ENCODE assay signal across 8 cellular contexts in the genomic region with DNA sequence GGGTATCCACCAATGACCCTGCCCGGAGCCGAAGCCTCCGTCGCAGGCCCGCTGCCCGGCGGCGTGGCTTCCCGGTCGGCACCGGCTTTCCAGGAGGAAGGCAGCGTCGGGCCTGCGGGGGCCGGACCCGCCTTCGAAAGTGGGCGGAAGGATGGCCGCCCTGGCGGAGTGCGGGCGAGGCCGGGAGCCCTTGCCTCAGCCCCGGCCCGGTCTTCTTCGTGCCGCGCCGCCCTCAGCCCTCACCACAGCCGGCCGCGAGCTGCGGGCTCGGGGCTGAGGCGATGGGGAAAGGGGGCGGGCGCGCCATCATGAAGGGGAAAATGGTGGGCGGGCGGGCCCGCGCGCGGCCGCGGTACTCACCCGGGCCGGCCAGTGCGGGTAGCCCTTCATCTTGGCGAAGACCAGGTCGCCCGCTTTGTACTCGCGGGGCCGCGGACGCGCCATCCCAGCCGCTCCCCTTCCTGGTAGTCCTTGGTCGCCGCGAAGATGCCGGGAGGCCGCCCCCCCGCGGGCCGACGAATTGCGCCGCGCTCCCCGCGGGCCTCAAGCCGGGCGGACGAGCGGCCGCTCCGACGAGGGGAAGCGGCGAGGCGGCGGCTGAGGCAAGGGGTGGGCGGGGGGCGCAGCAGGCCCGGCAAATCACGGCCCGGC. TPM values are rescaled to one million over a fixed set of nuclear protein-coding genes. Genes with fewer than 3 reads are reported as not detected.
DNase-seq lines count a peak whose midpoint lies in the region; ATAC-seq and TF ChIP-seq lines count a peak whose summit lies in the region.

No MANE protein-coding gene starts in this region.

- ATAC-seq in activated CD8-positive, alpha-beta memory T cell treated with anti-CD3 and anti-CD28 coated beads, Interleukin-2, amount 10 ng/mL, durations not matched to agents 7 days and 5 days, result peak; percentile 45
- ATAC-seq in HG03095 (IDR thresholded peaks at IDR 0.05; ENCODE audit: unreplicated experiment), result peak; percentile 30

- intact Hi-C loops in activated T-helper 2 cell treated with anti-CD3 and anti-CD28 coated beads, Interferon-gamma antibody, Interleukin-2, Interleukin-4, amounts not matched to agents 10 μg/mL and 5 μg/mL and 100 μg/mL, durations not matched to agents 14 hours and 24 hours and 36 hours (cut with micrococcal nuclease), result loop anchor here (5.0 kb wide), 1 partner anchor 140 kb away; the partner anchor contains the start of gene BTBD1

- H3K4me3 Mint-ChIP-seq in activated CD8-positive, alpha-beta memory T cell treated with anti-CD3 and anti-CD28 coated beads, Interleukin-2, amount 10 ng/mL, durations not matched to agents 7 days and 5 days, result no peak overlapping the region
- peak overlapping the region; percentile 24 for H3K4me3 Mint-ChIP-seq in type B pancreatic cell
- H3K4me3 Mint-ChIP-seq in activated T-helper 2 cell treated with anti-CD3 and anti-CD28 coated beads, Interferon-gamma antibody, Interleukin-2, Interleukin-4, amounts not matched to agents 10 μg/mL and 5 μg/mL and 100 μg/mL, durations not matched to agents 14 hours and 24 hours and 36 hours (ENCODE audit: low read depth), result no peak overlapping the region

- no peaks in the 10 kb centered on the region for H3K36me3 ChIP-seq in esophagus (ENCODE audit: control insufficient read depth in 2 of 2, insufficient read depth in 2 of 2, low read length in 1 of 2)

- CTCF ChIA-PET in activated CD8-positive, alpha-beta memory T cell treated with anti-CD3 and anti-CD28 coated beads, Interleukin-2, amount 10 ng/mL, durations not matched to agents 7 days and 5 days (lab: Charles Lee), result interaction anchor here (0.8 to 2.8 kb wide), 4 partner anchors 43 to 666 kb away, joined by 3 to 12 read pairs (median 4); partner anchors contain the start of genes C15orf40 and TM6SF1

- no peaks in the 10 kb centered on the region for H3K27me3 ChIP-seq in esophagus (ENCODE audit: control insufficient read depth in 1 of 2, insufficient read depth in 2 of 2, low read length in 2 of 2)
- peaks cover 33% of the 10 kb centered on the region for H3K27me3 ChIP-seq in mononuclear cell (ENCODE audit: insufficient read depth, low read length)

- H3K27ac ChIP-seq in esophagus (ENCODE audit: low read depth in 2 of 2, low read length in 1 of 2), result peak overlapping the region; percentile 60 to 72

- WGBS in esophagus, 2 donors, result 1% methylated on average over 47 to 89 of the region's 89 CpGs

- H3K9me3 Mint-ChIP-seq in activated CD8-positive, alpha-beta memory T cell treated with anti-CD3 and anti-CD28 coated beads, Interleukin-2, amount 10 ng/mL, durations not matched to agents 7 days and 5 days (ENCODE audit: low read depth), result no peaks in the 10 kb centered on the region
- H3K9me3 Mint-ChIP-seq in type B pancreatic cell, result no peaks in the 10 kb centered on the region
- no peaks in the 10 kb centered on the region for H3K9me3 Mint-ChIP-seq in activated T-helper 2 cell treated with anti-CD3 and anti-CD28 coated beads, Interferon-gamma antibody, Interleukin-2, Interleukin-4, amounts not matched to agents 10 μg/mL and 5 μg/mL and 100 μg/mL, durations not matched to agents 14 hours and 24 hours and 36 hours

- H3K4me3 ChIP-seq in esophagus (ENCODE audit: low read depth in 1 of 2, low read length in 2 of 2) (peak overlapping the region; percentile 67 to 68), mononuclear cell (ENCODE audit: low read length) (peak overlapping the region; percentile 51)

- peaks cover 3% of the 10 kb centered on the region for H3K36me3 Mint-ChIP-seq in activated CD8-positive, alpha-beta memory T cell treated with anti-CD3 and anti-CD28 coated beads, Interleukin-2, amount 10 ng/mL, durations not matched to agents 7 days and 5 days
- no peaks in the 10 kb centered on the region for H3K36me3 Mint-ChIP-seq in type B pancreatic cell
- peaks cover 4% of the 10 kb centered on the region for H3K36me3 Mint-ChIP-seq in activated T-helper 2 cell treated with anti-CD3 and anti-CD28 coated beads, Interferon-gamma antibody, Interleukin-2, Interleukin-4, amounts not matched to agents 10 μg/mL and 5 μg/mL and 100 μg/mL, durations not matched to agents 14 hours and 24 hours and 36 hours (ENCODE audit: low read depth)

- no peaks in the 10 kb centered on the region for H3K9me3 ChIP-seq in esophagus (ENCODE audit: control insufficient read depth in 2 of 2, insufficient read depth in 1 of 2, low read depth in 1 of 2, low read length in 1 of 2)
- H3K9me3 ChIP-seq in mononuclear cell (ENCODE audit: low read depth, low read length), result no peaks in the 10 kb centered on the region

- TF ChIP-seq CTCF in type B pancreatic cell (conservative IDR thresholded peaks at IDR 0.05), result no peak

- H3K4me1 ChIP-seq in esophagus (ENCODE audit: control insufficient read depth in 2 of 2, insufficient read depth in 2 of 2, low read length in 1 of 2) (peaks cover 2 to 3% of the 10 kb centered on the region in 2 donors), mononuclear cell (ENCODE audit: insufficient read depth, low read length) (peaks cover 12% of the 10 kb centered on the region)

- H3K27me3 Mint-ChIP-seq in activated CD8-positive, alpha-beta memory T cell treated with anti-CD3 and anti-CD28 coated beads, Interleukin-2, amount 10 ng/mL, durations not matched to agents 7 days and 5 days, result peaks cover 38% of the 10 kb centered on the region
- H3K27me3 Mint-ChIP-seq in type B pancreatic cell, result no peaks in the 10 kb centered on the region
- peaks cover 36% of the 10 kb centered on the region for H3K27me3 Mint-ChIP-seq in activated T-helper 2 cell treated with anti-CD3 and anti-CD28 coated beads, Interferon-gamma antibody, Interleukin-2, Interleukin-4, amounts not matched to agents 10 μg/mL and 5 μg/mL and 100 μg/mL, durations not matched to agents 14 hours and 24 hours and 36 hours (ENCODE audit: low read depth)

- H3K27ac Mint-ChIP-seq in activated CD8-positive, alpha-beta memory T cell treated with anti-CD3 and anti-CD28 coated beads, Interleukin-2, amount 10 ng/mL, durations not matched to agents 7 days and 5 days, result no peak overlapping the region
- H3K27ac Mint-ChIP-seq in type B pancreatic cell, result no peak overlapping the region
- no peak overlapping the region for H3K27ac Mint-ChIP-seq in activated T-helper 2 cell treated with anti-CD3 and anti-CD28 coated beads, Interferon-gamma antibody, Interleukin-2, Interleukin-4, amounts not matched to agents 10 μg/mL and 5 μg/mL and 100 μg/mL, durations not matched to agents 14 hours and 24 hours and 36 hours

- peaks cover 11% of the 10 kb centered on the region for H3K4me1 Mint-ChIP-seq in activated CD8-positive, alpha-beta memory T cell treated with anti-CD3 and anti-CD28 coated beads, Interleukin-2, amount 10 ng/mL, durations not matched to agents 7 days and 5 days
- peaks cover 31% of the 10 kb centered on the region for H3K4me1 Mint-ChIP-seq in type B pancreatic cell (ENCODE audit: unreplicated experiment)
- H3K4me1 Mint-ChIP-seq in activated T-helper 2 cell treated with anti-CD3 and anti-CD28 coated beads, Interferon-gamma antibody, Interleukin-2, Interleukin-4, amounts not matched to agents 10 μg/mL and 5 μg/mL and 100 μg/mL, durations not matched to agents 14 hours and 24 hours and 36 hours (ENCODE audit: low read depth), result peaks cover 6% of the 10 kb centered on the region

- DNase-seq in activated CD8-positive, alpha-beta memory T cell treated with anti-CD3 and anti-CD28 coated beads, Interleukin-2, amount 10 ng/mL, durations not matched to agents 7 days and 5 days, result peak; percentile 41
- DNase-seq in activated CD8-positive, alpha-beta memory T cell treated with anti-CD3 and anti-CD28 coated beads for 24 hours, result no peak
- peak; percentile 9 to 17 for DNase-seq in activated CD4-positive, alpha-beta T cell treated with anti-CD3 and anti-CD28 coated beads, Interleukin-2, amount 50 U/mL, for 48 hours
- peak; percentile 75 for DNase-seq in type B pancreatic cell (ENCODE audit: extremely low spot score, unreplicated experiment)
- DNase-seq in activated T-helper 2 cell treated with anti-CD3 and anti-CD28 coated beads, Interferon-gamma antibody, Interleukin-2, Interleukin-4, amounts not matched to agents 10 μg/mL and 5 μg/mL and 100 μg/mL, durations not matched to agents 14 hours and 24 hours and 36 hours (ENCODE audit: low spot score), result no peak

RNA-seq across cellular contexts. Expression of gene HDGFL3, which starts 0.5 kb away (rescaled TPM):
- 10 to 100 TPM; 20.4 to 91.0 TPM for total RNA-seq in activated CD8-positive, alpha-beta memory T cell treated with anti-CD3 and anti-CD28 coated beads, Interleukin-2, amount 10 ng/mL, durations not matched to agents 7 days and 5 days
- polyA plus RNA-seq in esophagus, result 1 to 10 TPM; 3.4 to 6.3 TPM
- total RNA-seq in mononuclear cell (6.5 TPM), type B pancreatic cell (ENCODE audit: low replicate concordance) (55.9 and 78.8 TPM in 2 replicates)
- total RNA-seq in activated T-helper 2 cell treated with anti-CD3 and anti-CD28 coated beads, Interferon-gamma antibody, Interleukin-2, Interleukin-4, amounts not matched to agents 10 μg/mL and 5 μg/mL and 100 μg/mL, durations not matched to agents 14 hours and 24 hours and 36 hours, result 19.1 TPM in 2 replicates

Comparison
In these comparisons a context has a peak if more than half of its experiments do, and no peak if none do; other contexts are left out.
1. DNase-seq: peak in activated CD8-positive, alpha-beta memory T cell treated with anti-CD3 and anti-CD28 coated beads, Interleukin-2, amount 10 ng/mL, durations not matched to agents 7 days and 5 days (single experiment), activated CD4-positive, alpha-beta T cell treated with anti-CD3 and anti-CD28 coated beads, Interleukin-2, amount 50 U/mL, for 48 hours (2 of 2) and type B pancreatic cell (single experiment); none in activated CD8-positive, alpha-beta memory T cell treated with anti-CD3 and anti-CD28 coated beads for 24 hours (single experiment) and activated T-helper 2 cell treated with anti-CD3 and anti-CD28 coated beads, Interferon-gamma antibody, Interleukin-2, Interleukin-4, amounts not matched to agents 10 μg/mL and 5 μg/mL and 100 μg/mL, durations not matched to agents 14 hours and 24 hours and 36 hours (single experiment).